ENCODE assay signal across 10 cellular contexts in genomic region chr2:107936427-107937359, GRCh38. TPM values are rescaled to one million over a fixed set of nuclear protein-coding genes. Genes with fewer than 3 reads are reported as not detected.
A peak's percentile ranks its signal among the peaks of the same experiment; 100 is the strongest.
DNase-seq lines count a peak whose midpoint lies in the region; ATAC-seq and TF ChIP-seq lines count a peak whose summit lies in the region.
"Had no signal": no experiment of that assay in that cellular context is flagged by ENCODE, and none has a peak within 500 bp of the region (broad histone marks: within the 10 kb centered on the region; RNA-seq: fewer than 3 reads in every experiment).

No MANE protein-coding gene starts in this region.

- H3K4me1 ChIP-seq in KMS-11 (ENCODE audit: low read depth, poor library complexity, severe bottlenecking): no peaks in the 10 kb centered on the region

- ATAC-seq in HG03196 (IDR thresholded peaks at IDR 0.05; ENCODE audit: unreplicated experiment): no peak
- ATAC-seq in HG03460 (IDR thresholded peaks at IDR 0.05; ENCODE audit: unreplicated experiment): no peak

- H2AFZ ChIP-seq in KMS-11 (ENCODE audit: low read depth): no peak overlapping the region

- no peak overlapping the region for H3K4me2 ChIP-seq in KMS-11

- H3K4me3 ChIP-seq in KMS-11 (IDR thresholded peaks at IDR 0.05; ENCODE audit: insufficient read depth, low read depth, low read length): no peak overlapping the region
- H3K4me3 ChIP-seq in brain microvascular endothelial cell (ENCODE audit: low read depth, low read length): no peak overlapping the region

- H3K9me3 Mint-ChIP-seq in neural crest cell: no peaks in the 10 kb centered on the region
- H3K9me3 Mint-ChIP-seq in activated T-helper 2 cell treated with anti-CD3 and anti-CD28 coated beads, Interferon-gamma antibody, Interleukin-2, Interleukin-4, amounts not matched to agents 10 μg/mL and 5 μg/mL and 100 μg/mL, durations not matched to agents 14 hours and 24 hours and 36 hours: no peaks in the 10 kb centered on the region

- H3K27ac Mint-ChIP-seq in neural crest cell (ENCODE audit: unreplicated experiment): no peak overlapping the region
- no peak overlapping the region for H3K27ac Mint-ChIP-seq in activated T-helper 2 cell treated with anti-CD3 and anti-CD28 coated beads, Interferon-gamma antibody, Interleukin-2, Interleukin-4, amounts not matched to agents 10 μg/mL and 5 μg/mL and 100 μg/mL, durations not matched to agents 14 hours and 24 hours and 36 hours

- H3K27me3 Mint-ChIP-seq in neural crest cell (ENCODE audit: low read depth): no peaks in the 10 kb centered on the region
- H3K27me3 Mint-ChIP-seq in activated T-helper 2 cell treated with anti-CD3 and anti-CD28 coated beads, Interferon-gamma antibody, Interleukin-2, Interleukin-4, amounts not matched to agents 10 μg/mL and 5 μg/mL and 100 μg/mL, durations not matched to agents 14 hours and 24 hours and 36 hours (ENCODE audit: low read depth): no peaks in the 10 kb centered on the region

- no peaks in the 10 kb centered on the region for H3K79me2 ChIP-seq in KMS-11 (ENCODE audit: insufficient read depth, low read depth)

- H4K20me1 ChIP-seq in KMS-11 (ENCODE audit: insufficient read depth): no peaks in the 10 kb centered on the region

- H3K4me1 Mint-ChIP-seq in neural crest cell: no peaks in the 10 kb centered on the region
- H3K4me1 Mint-ChIP-seq in activated T-helper 2 cell treated with anti-CD3 and anti-CD28 coated beads, Interferon-gamma antibody, Interleukin-2, Interleukin-4, amounts not matched to agents 10 μg/mL and 5 μg/mL and 100 μg/mL, durations not matched to agents 14 hours and 24 hours and 36 hours (ENCODE audit: low read depth): no peaks in the 10 kb centered on the region

- H3K36me3 Mint-ChIP-seq in neural crest cell (ENCODE audit: low read depth): no peaks in the 10 kb centered on the region
- H3K36me3 Mint-ChIP-seq in activated T-helper 2 cell treated with anti-CD3 and anti-CD28 coated beads, Interferon-gamma antibody, Interleukin-2, Interleukin-4, amounts not matched to agents 10 μg/mL and 5 μg/mL and 100 μg/mL, durations not matched to agents 14 hours and 24 hours and 36 hours (ENCODE audit: low read depth): no peaks in the 10 kb centered on the region

- H3K27me3 ChIP-seq in KMS-11 (ENCODE audit: insufficient read depth, low read depth): no peaks in the 10 kb centered on the region
- H3K27me3 ChIP-seq in brain microvascular endothelial cell (replicated peaks): no peaks in the 10 kb centered on the region

- no peak overlapping the region for H3K4me3 Mint-ChIP-seq in neural crest cell
- no peak overlapping the region for H3K4me3 Mint-ChIP-seq in activated T-helper 2 cell treated with anti-CD3 and anti-CD28 coated beads, Interferon-gamma antibody, Interleukin-2, Interleukin-4, amounts not matched to agents 10 μg/mL and 5 μg/mL and 100 μg/mL, durations not matched to agents 14 hours and 24 hours and 36 hours (ENCODE audit: low read depth)

- no peak overlapping the region for H3K9ac ChIP-seq in KMS-11

- H3K27ac ChIP-seq in KMS-11: no peak overlapping the region
- no peak overlapping the region for H3K27ac ChIP-seq in brain microvascular endothelial cell

- DNase-seq in DMS53 (lab: John Stamatoyannopoulos, UW): peak; percentile 57
- DNase-seq in DMS53 treated with DMSO at 0.1 percent for 48 hours (lab: John Stamatoyannopoulos, UW; ENCODE audit: unreplicated experiment): no peak
- DNase-seq in brain microvascular endothelial cell: no peak
- DNase-seq in neural crest cell (ENCODE audit: low read depth, low spot score): peak; percentile 41
- no peak for DNase-seq in activated T-helper 2 cell treated with anti-CD3 and anti-CD28 coated beads, Interferon-gamma antibody, Interleukin-2, Interleukin-4, amounts not matched to agents 10 μg/mL and 5 μg/mL and 100 μg/mL, durations not matched to agents 14 hours and 24 hours and 36 hours (ENCODE audit: low spot score)

- intact Hi-C loops in activated T-helper 2 cell treated with anti-CD3 and anti-CD28 coated beads, Interferon-gamma antibody, Interleukin-2, Interleukin-4, amounts not matched to agents 10 μg/mL and 5 μg/mL and 100 μg/mL, durations not matched to agents 14 hours and 24 hours and 36 hours (cut with micrococcal nuclease): loop anchor here (5.0 kb wide), 1 partner anchor 646 kb away; no protein-coding TSS in a partner anchor

- H3K36me3 ChIP-seq in KMS-11 (ENCODE audit: insufficient read depth) (no peaks in the 10 kb centered on the region), brain microvascular endothelial cell (replicated peaks) (no peaks in the 10 kb centered on the region)

- in situ Hi-C loops in brain microvascular endothelial cell (cut with HindIII; ENCODE audit: low pct_ligation_motif_present, low sequenced_read_pairs): no loop called here

- TF ChIP-seq CTCF in KMS-11 (conservative IDR thresholded peaks at IDR 0.05; ENCODE audit: low read depth, low read length) (peak; percentile 74), brain microvascular endothelial cell (IDR thresholded peaks at IDR 0.05; ENCODE audit: low read depth, low read length, missing control alignments) (peak; percentile 54), neural crest cell (conservative IDR thresholded peaks at IDR 0.05) (peak; percentile 81)

RNA-seq across cellular contexts. Expression of gene SLC5A7, which starts 49.6 kb away (rescaled TPM):
- 2.7 and 3.0 TPM in 2 replicates for total RNA-seq in neural crest cell
- total RNA-seq in activated T-helper 2 cell treated with anti-CD3 and anti-CD28 coated beads, Interferon-gamma antibody, Interleukin-2, Interleukin-4, amounts not matched to agents 10 μg/mL and 5 μg/mL and 100 μg/mL, durations not matched to agents 14 hours and 24 hours and 36 hours: not detected in 2 replicates
- total RNA-seq: HT1080, myocyte had no signal

Comparison
In these comparisons a context has a peak if more than half of its experiments do, and no peak if none do; other contexts are left out.
1. DNase-seq: peak in DMS53 (single experiment) and neural crest cell (single experiment); none in DMS53 treated with DMSO at 0.1 percent for 48 hours (single experiment), brain microvascular endothelial cell (single experiment) and activated T-helper 2 cell treated with anti-CD3 and anti-CD28 coated beads, Interferon-gamma antibody, Interleukin-2, Interleukin-4, amounts not matched to agents 10 μg/mL and 5 μg/mL and 100 μg/mL, durations not matched to agents 14 hours and 24 hours and 36 hours (single experiment).
2. Peak in every context shown above with its lines, with median percentiles within 50 percentile points of each other: CTCF ChIP-seq.